In the genomic region with DNA sequence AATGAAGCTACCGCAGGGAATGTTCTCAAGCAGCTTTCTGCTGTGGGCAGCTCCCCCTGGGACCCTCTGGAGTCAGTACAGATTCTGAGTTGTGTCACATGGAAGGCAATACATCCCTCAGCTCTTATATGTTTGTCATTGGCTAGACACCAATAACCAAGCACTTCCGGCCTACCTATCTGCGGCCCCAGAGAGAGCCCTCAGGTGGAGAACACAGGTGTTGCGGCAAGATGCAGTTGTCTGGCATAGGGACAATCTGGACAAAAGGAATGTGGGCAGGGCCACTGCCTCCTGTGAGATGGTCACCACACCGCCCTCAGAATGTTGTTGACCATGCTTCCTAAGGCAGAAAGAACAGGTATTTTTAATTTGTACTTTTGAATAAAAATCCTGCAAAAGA, we compare ENCODE assay signal across 9 cellular contexts.
DNase-seq lines count a peak whose midpoint lies in the region; ATAC-seq and TF ChIP-seq lines count a peak whose summit lies in the region.
"Had no signal": no experiment of that assay in that cellular context is flagged by ENCODE, and none has a peak within 500 bp of the region (broad histone marks: within the 10 kb centered on the region; RNA-seq: fewer than 3 reads in every experiment).

No MANE protein-coding gene starts in this region.

- no peak overlapping the region for H3K4me3 Mint-ChIP-seq in chondrocyte (ENCODE audit: unreplicated experiment)
- H3K4me3 Mint-ChIP-seq: naive thymus-derived CD8-positive, alpha-beta T cell had no signal

- 71 to 80% (median 77%) methylated on average over 3 to 5 of the region's 5 CpGs for WGBS in adrenal gland, 4 donors

- H3K36me3 Mint-ChIP-seq in chondrocyte (ENCODE audit: low read depth), result no peaks in the 10 kb centered on the region
- H3K36me3 Mint-ChIP-seq: naive thymus-derived CD8-positive, alpha-beta T cell had no signal

- peak; percentile 24 for DNase-seq in GM10248 (ENCODE audit: extremely low spot score)
- peak; percentile 12 for DNase-seq in MM.1S
- DNase-seq in chondrocyte (ENCODE audit: low spot score), result no peak
- DNase-seq in nucleus accumbens (lab: John Stamatoyannopoulos, UW), result no peak
- DNase-seq in adrenal gland, result no peak

- no peaks in the 10 kb centered on the region for H3K79me2 ChIP-seq in MM.1S (ENCODE audit: low read length)

- no peak overlapping the region for H3K27ac Mint-ChIP-seq in chondrocyte (ENCODE audit: unreplicated experiment)
- H3K27ac Mint-ChIP-seq: naive thymus-derived CD8-positive, alpha-beta T cell had no signal

- POLR2A ChIA-PET in GM10248 (lab: Yijun Ruan, JAX), result no interaction called here

- H3K4me2 ChIP-seq in MM.1S (ENCODE audit: low read depth, low read length), result no peak overlapping the region

- peak; percentile 74 for TF ChIP-seq CTCF in 22Rv1 (IDR thresholded peaks at IDR 0.05)
- TF ChIP-seq CTCF in GM10248 (IDR thresholded peaks at IDR 0.05; ENCODE audit: control extremely low read depth, extremely low read depth, low read depth, missing control alignments), result no peak
- TF ChIP-seq CTCF in MM.1S (IDR thresholded peaks at IDR 0.05; ENCODE audit: low read length), result peak; percentile 38
- TF ChIP-seq CTCF in chondrocyte (IDR thresholded peaks at IDR 0.05), result peak; percentile 35
- TF ChIP-seq CTCF in adrenal gland (IDR thresholded peaks at IDR 0.05), result no peak

- no peaks in the 10 kb centered on the region for H3K36me3 ChIP-seq in MM.1S (replicated peaks; ENCODE audit: insufficient read depth, low read length)
- no peaks in the 10 kb centered on the region for H3K36me3 ChIP-seq in adrenal gland (replicated peaks in 1 of 2)

- H3K27me3 Mint-ChIP-seq in chondrocyte (ENCODE audit: low read depth), result peaks cover 11% of the 10 kb centered on the region
- H3K27me3 Mint-ChIP-seq: naive thymus-derived CD8-positive, alpha-beta T cell had no signal

- H3K9ac ChIP-seq in MM.1S (ENCODE audit: low read length), result no peak overlapping the region

- peaks cover 5% of the 10 kb centered on the region; the same call in 1 of the 2 replicates for H3F3A ChIP-seq in MM.1S (ENCODE audit: insufficient read depth, low read length)

- H3K4me1 ChIP-seq in MM.1S (ENCODE audit: low read length) (no peaks in the 10 kb centered on the region), adrenal gland (replicated peaks in 1 of 2) (no peaks in the 10 kb centered on the region)

- peaks cover 6% of the 10 kb centered on the region for H3K9me3 Mint-ChIP-seq in chondrocyte (ENCODE audit: low read depth)
- H3K9me3 Mint-ChIP-seq: naive thymus-derived CD8-positive, alpha-beta T cell had no signal

- H3K27me3 ChIP-seq in MM.1S (replicated peaks; ENCODE audit: insufficient read depth, low read length) (no peaks in the 10 kb centered on the region), adrenal gland (no peaks in the 10 kb centered on the region)

- H4K20me1 ChIP-seq in MM.1S (ENCODE audit: insufficient read depth, low read length), result no peaks in the 10 kb centered on the region

- no peaks in the 10 kb centered on the region for H3K9me2 ChIP-seq in MM.1S (replicated peaks; ENCODE audit: insufficient read depth, low read length)

- H3K27ac ChIP-seq in 22Rv1 (no peak overlapping the region), MM.1S (ENCODE audit: low read length) (no peak overlapping the region), adrenal gland (no peak overlapping the region)

- TF ChIP-seq POLR2A in adrenal gland (IDR thresholded peaks at IDR 0.05), result no peak

- no peak overlapping the region for H3K4me3 ChIP-seq in MM.1S (ENCODE audit: low read length)
- H3K4me3 ChIP-seq in adrenal gland, result no peak overlapping the region

- intact Hi-C loops in adrenal gland (cut with DNase I), result no loop called here

- CTCF ChIA-PET in GM10248 (lab: Yijun Ruan, JAX), result interaction anchor here (0.7 to 1.6 kb wide), 5 partner anchors 11 to 79 kb away, joined by 3 to 5 read pairs (median 3); no protein-coding TSS in a partner anchor

- peaks cover 4% of the 10 kb centered on the region for H3K4me1 Mint-ChIP-seq in chondrocyte (ENCODE audit: low read depth)

- no peaks in the 10 kb centered on the region for H3K9me3 ChIP-seq in MM.1S (replicated peaks; ENCODE audit: insufficient read depth, low read length)
- H3K9me3 ChIP-seq in adrenal gland (replicated peaks in 1 of 3), result no peaks in the 10 kb centered on the region

- no peak overlapping the region for H2AFZ ChIP-seq in MM.1S (ENCODE audit: low read length)

- no peak for ATAC-seq in HG03439 (IDR thresholded peaks at IDR 0.05; ENCODE audit: unreplicated experiment)
- ATAC-seq in HG03520 (IDR thresholded peaks at IDR 0.05; ENCODE audit: unreplicated experiment), result no peak
- ATAC-seq: naive thymus-derived CD8-positive, alpha-beta T cell had no signal

Comparison
In these comparisons a context has a peak if more than half of its experiments do, and no peak if none do; other contexts are left out.
1. CTCF ChIP-seq: peak in 22Rv1 (single experiment), MM.1S (single experiment) and chondrocyte (single experiment); none in GM10248 (single experiment) and adrenal gland (0 of 6).
2. DNase-seq: peak in GM10248 (single experiment) and MM.1S (single experiment); none in chondrocyte (single experiment), nucleus accumbens (0 of 56) and adrenal gland (0 of 7).